Comparison of ENCODE assay signal across 28 cellular contexts in the genomic region with DNA sequence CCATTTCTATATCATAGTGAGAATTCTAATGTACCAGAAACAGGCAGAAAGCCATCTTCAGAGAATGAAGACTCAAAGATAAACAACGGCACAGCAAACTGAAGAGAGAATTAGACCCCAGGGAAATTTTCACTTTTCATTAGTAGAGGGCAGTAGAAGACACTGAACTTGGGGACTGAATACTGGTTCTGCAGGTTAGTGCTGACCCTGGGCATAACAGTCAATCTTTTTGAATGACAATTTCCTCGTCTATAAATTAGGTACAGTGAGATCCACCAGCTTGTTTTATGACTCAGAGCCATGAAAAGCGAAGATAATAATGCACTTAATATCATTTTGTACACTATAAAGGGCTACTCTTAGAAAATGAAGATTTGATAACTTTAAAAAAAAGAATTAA.
"Had no signal": no experiment of that assay in that cellular context is flagged by ENCODE, and none has a peak within 500 bp of the region (broad histone marks: within the 10 kb centered on the region; RNA-seq: fewer than 3 reads in every experiment).

No MANE protein-coding gene starts in this region.

- DNase-seq: effector CD8-positive, alpha-beta T cell; endodermal cell; foreskin fibroblast; gastrocnemius medialis; heart left ventricle; left cardiac atrium; left lung; mesenchymal stem cell; midbrain; naive thymus-derived CD4-positive, alpha-beta T cell; stimulated activated CD4-positive, alpha-beta T cell treated with anti-CD3 and anti-CD28 coated beads, Interleukin-12 subunit alpha, Interleukin-12 subunit beta, amount 100 ng/mL, for 4 hours; stimulated activated CD4-positive, alpha-beta T cell treated with anti-CD3 and anti-CD28 coated beads, Interleukin-1b, Interleukin-23, amount 100 ng/mL, for 48 hours; stimulated activated CD4-positive, alpha-beta T cell treated with anti-CD3 and anti-CD28 coated beads, Interleukin-4, amount 100 ng/mL, for 1 hour; stimulated activated CD8-positive, alpha-beta memory T cell treated with anti-CD3 and anti-CD28 coated beads, Interleukin-4, amount 100 ng/mL, for 48 hours; stimulated activated naive CD4-positive, alpha-beta T cell; stimulated activated naive CD8-positive, alpha-beta T cell treated with anti-CD3 and anti-CD28 coated beads, Interleukin-15, amount 100 ng/mL, for 72 hours; transverse colon had no signal

- H2AFZ ChIP-seq: hepatocyte, neural progenitor cell had no signal

- FAIRE-seq: islet of Langerhans had no signal

- H3K27me3 ChIP-seq: gastrocnemius medialis, heart left ventricle, hepatocyte, left lung, neural progenitor cell, right atrium auricular region, suprapubic skin, transverse colon, vagina had no signal

- H3K79me2 ChIP-seq: hepatocyte had no signal

- ATAC-seq: esophagus mucosa; gastrocnemius medialis; heart left ventricle; left cardiac atrium; left lung; naive thymus-derived CD4-positive, alpha-beta T cell; sciatic nerve; stimulated activated naive CD8-positive, alpha-beta T cell treated with anti-CD3 and anti-CD28 coated beads, Interleukin-15, amount 100 ng/mL, for 72 hours had no signal

- H3K4me2 ChIP-seq: hepatocyte, neural progenitor cell, smooth muscle cell had no signal

- H3K4me3 ChIP-seq: gastrocnemius medialis, heart left ventricle, hepatocyte, left lung, neural progenitor cell, prostate gland, right atrium auricular region, smooth muscle cell, suprapubic skin, transverse colon, vagina had no signal

- H3K9me3 ChIP-seq: gastrocnemius medialis, heart left ventricle, left lung, prostate gland, right atrium auricular region, suprapubic skin, transverse colon, vagina had no signal

- H3K36me3 ChIP-seq: neural progenitor cell, prostate gland had no signal

- H3K9ac ChIP-seq: neural progenitor cell had no signal

- H3K27ac ChIP-seq: epithelial cell of prostate, gastrocnemius medialis, heart left ventricle, hepatocyte, left lung, neural progenitor cell, prostate gland, right atrium auricular region, suprapubic skin, transverse colon, vagina had no signal

- H3K4me1 ChIP-seq: gastrocnemius medialis, heart left ventricle, left lung, neural progenitor cell, prostate gland, right atrium auricular region, suprapubic skin, transverse colon, vagina had no signal
